8 cellular contexts compared by ENCODE assay signal in the genomic region with DNA sequence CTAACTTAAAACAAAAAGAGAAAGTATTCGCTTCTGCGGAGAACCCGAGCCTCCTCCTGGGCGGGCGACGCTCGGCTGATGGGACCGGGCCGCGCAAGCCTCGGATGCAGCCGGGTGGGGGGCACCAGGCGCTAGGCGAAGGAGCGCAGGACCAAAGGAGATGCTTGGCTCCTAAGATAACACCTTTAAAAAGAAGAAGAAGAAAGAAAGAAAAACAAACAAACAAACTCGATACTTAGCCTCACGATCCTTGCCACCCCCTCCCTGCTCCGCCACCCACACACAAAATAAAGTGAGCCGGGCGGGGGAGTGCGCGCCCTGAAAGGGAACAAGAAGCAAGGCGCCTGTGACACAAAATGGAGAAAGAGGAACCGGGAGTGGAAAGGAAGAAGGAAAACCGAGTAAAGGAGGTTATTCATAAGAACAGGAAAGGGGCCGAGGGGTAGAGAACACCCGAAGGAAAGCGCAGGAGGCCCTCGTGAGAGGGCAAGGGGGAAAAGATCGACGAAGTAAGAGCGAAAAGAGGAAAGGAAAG. TPM values are rescaled to one million over a fixed set of nuclear protein-coding genes. Genes with fewer than 3 reads are reported as not detected.
A peak's percentile ranks its signal among the peaks of the same experiment; 100 is the strongest.
DNase-seq lines count a peak whose midpoint lies in the region; ATAC-seq and TF ChIP-seq lines count a peak whose summit lies in the region.

No MANE protein-coding gene starts in this region.

- peaks cover 15% of the 10 kb centered on the region for H3K27me3 ChIP-seq in CD4-positive, CD25-positive, alpha-beta regulatory T cell (ENCODE audit: control insufficient read depth, insufficient read depth, low read length)
- H3K27me3 ChIP-seq in ascending aorta: no peaks in the 10 kb centered on the region

- H3K36me3 ChIP-seq in CD4-positive, CD25-positive, alpha-beta regulatory T cell (ENCODE audit: control insufficient read depth, insufficient read depth, low read length): no peaks in the 10 kb centered on the region
- no peaks in the 10 kb centered on the region for H3K36me3 ChIP-seq in ascending aorta

- H3K4me1 Mint-ChIP-seq in CD4-positive, CD25-positive, alpha-beta regulatory T cell: peaks cover 20 to 53% (median 36%) of the 10 kb centered on the region in 4 donors
- H3K4me1 Mint-ChIP-seq in T-cell: peaks cover 21 to 52% (median 44%) of the 10 kb centered on the region in 3 donors

- peaks cover 0 to 3% (median 0%) of the 10 kb centered on the region in 7 donors for H3K9me3 Mint-ChIP-seq in CD4-positive, CD25-positive, alpha-beta regulatory T cell
- no peaks in the 10 kb centered on the region for H3K9me3 Mint-ChIP-seq in T-cell

- peak; percentile 38 to 85 (median 75) for DNase-seq in CD4-positive, CD25-positive, alpha-beta regulatory T cell
- DNase-seq in HK-2 (ENCODE audit: unreplicated experiment): peak; percentile 8
- DNase-seq in T-cell: peak in 33 of 34 experiments; percentile 40 to 75 (median 63)
- peak in 1 of 2 donors; percentile 81 for DNase-seq in ascending aorta (ENCODE audit: low spot score in 2 of 2)
- peak in 47 of 51 donors; percentile 12 to 94 (median 54) for DNase-seq in hypothalamus (lab: John Stamatoyannopoulos, UW)
- DNase-seq in retinal pigment epithelial cell (ENCODE audit: low read depth): no peak
- DNase-seq in amniotic stem cell (lab: John Stamatoyannopoulos, UW): no peak

- POLR2A ChIA-PET in T-cell (lab: Charles Lee): no interaction called here

- CTCF ChIA-PET in T-cell (lab: Charles Lee): no interaction called here

- H3K36me3 Mint-ChIP-seq in CD4-positive, CD25-positive, alpha-beta regulatory T cell: no peaks in the 10 kb centered on the region
- no peaks in the 10 kb centered on the region for H3K36me3 Mint-ChIP-seq in T-cell

- peak overlapping the region; percentile 94 to 100 (median 96) for H3K4me3 Mint-ChIP-seq in CD4-positive, CD25-positive, alpha-beta regulatory T cell
- H3K4me3 Mint-ChIP-seq in T-cell: peak overlapping the region; percentile 94 to 97 (median 97)

- peaks cover 30% of the 10 kb centered on the region for H3K4me1 ChIP-seq in CD4-positive, CD25-positive, alpha-beta regulatory T cell (ENCODE audit: control insufficient read depth, insufficient read depth, low read length, poor library complexity, severe bottlenecking)
- no peaks in the 10 kb centered on the region for H3K4me1 ChIP-seq in ascending aorta

- H3K27ac Mint-ChIP-seq in CD4-positive, CD25-positive, alpha-beta regulatory T cell: peak overlapping the region; percentile 98 to 100 (median 99)
- peak overlapping the region; percentile 99 to 100 for H3K27ac Mint-ChIP-seq in T-cell

- intact Hi-C loops in ascending aorta (cut with DNase I): loop anchor here (1.0 to 10.0 kb wide), 10 partner anchors 23 to 815 kb away; partner anchors contain the start of genes COMMD3, DNAJC1, PIP4K2A and SKIDA1

- peak; percentile 51 to 54 for ATAC-seq in CD4-positive, CD25-positive, alpha-beta regulatory T cell (ENCODE audit: low read depth in 2 of 2)
- ATAC-seq in GM19455 (IDR thresholded peaks at IDR 0.05; ENCODE audit: unreplicated experiment) (peak; percentile 64), T-cell (replicated peaks in 1 of 4) (peak; percentile 57 to 73 (median 58))

- no peaks in the 10 kb centered on the region for H3K9me3 ChIP-seq in CD4-positive, CD25-positive, alpha-beta regulatory T cell (ENCODE audit: control insufficient read depth in 2 of 2, low read length in 2 of 2)
- H3K9me3 ChIP-seq in ascending aorta: no peaks in the 10 kb centered on the region

- no peak for TF ChIP-seq CTCF in ascending aorta (IDR thresholded peaks at IDR 0.05)
- TF ChIP-seq CTCF in retinal pigment epithelial cell (conservative IDR thresholded peaks at IDR 0.05; ENCODE audit: low read depth, low read length): no peak

- peak overlapping the region; percentile 94 for H3K4me3 ChIP-seq in CD4-positive, CD25-positive, alpha-beta regulatory T cell (ENCODE audit: low read depth, low read length)
- H3K4me3 ChIP-seq in ascending aorta (peak overlapping the region; percentile 81 to 93), retinal pigment epithelial cell (ENCODE audit: low read length) (peak overlapping the region; percentile 64)

- peaks cover 36% of the 10 kb centered on the region for H3K27me3 Mint-ChIP-seq in CD4-positive, CD25-positive, alpha-beta regulatory T cell
- peaks cover 4 to 8% of the 10 kb centered on the region in 2 donors for H3K27me3 Mint-ChIP-seq in T-cell

- peak overlapping the region; percentile 80 for H3K27ac ChIP-seq in CD4-positive, CD25-positive, alpha-beta regulatory T cell (ENCODE audit: insufficient read depth, low read length, poor library complexity, severe bottlenecking)
- peak overlapping the region; percentile 98 for H3K27ac ChIP-seq in ascending aorta

RNA-seq across cellular contexts. Expression of gene EBLN1, which starts 34.0 kb away (rescaled TPM):
- total RNA-seq in CD4-positive, CD25-positive, alpha-beta regulatory T cell: not detected
- not detected for polyA plus RNA-seq in CD4-positive, CD25-positive, alpha-beta regulatory T cell
- not detected for total RNA-seq in T-cell
- not detected for total RNA-seq in ascending aorta

Comparison
In these comparisons a context has a peak if more than half of its experiments do, and no peak if none do; other contexts are left out.
1. DNase-seq: peak in CD4-positive, CD25-positive, alpha-beta regulatory T cell (3 of 3), HK-2 (single experiment), T-cell (33 of 34) and hypothalamus (47 of 51); none in retinal pigment epithelial cell (single experiment) and amniotic stem cell (single experiment).
2. Peak in every context shown above with its lines, with median percentiles within 50 percentile points of each other: ATAC-seq and H3K4me3 ChIP-seq.